23 cellular contexts compared by ENCODE assay signal in the genomic region with DNA sequence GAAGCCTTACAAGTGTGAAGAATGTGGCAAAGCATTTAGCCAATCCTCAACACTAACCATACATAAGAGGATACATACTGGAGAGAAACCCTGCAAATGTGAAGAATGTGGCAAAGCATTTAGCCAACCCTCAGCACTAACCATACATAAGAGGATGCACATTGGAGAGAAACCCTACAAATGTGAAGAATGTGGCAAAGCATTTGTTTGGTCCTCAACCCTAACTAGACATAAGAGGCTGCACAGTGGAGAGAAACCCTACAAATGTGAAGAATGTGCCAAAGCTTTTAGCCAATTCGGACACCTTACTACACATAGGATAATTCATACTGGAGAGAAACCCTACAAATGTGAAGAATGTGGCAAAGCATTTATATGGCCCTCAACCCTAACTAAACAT. TPM values are rescaled to one million over a fixed set of nuclear protein-coding genes. Genes with fewer than 3 reads are reported as not detected.
"Had no signal": no experiment of that assay in that cellular context is flagged by ENCODE, and none has a peak within 500 bp of the region (broad histone marks: within the 10 kb centered on the region; RNA-seq: fewer than 3 reads in every experiment).

No MANE protein-coding gene starts in this region.

- H3K9me3 ChIP-seq: SJSA1 had no signal

- H3K27ac ChIP-seq: SJSA1, SK-N-MC had no signal

- H3K4me3 ChIP-seq: MG63, SJSA1, SK-N-MC had no signal

- H3K36me3 ChIP-seq: SJSA1 had no signal

- DNase-seq: Karpas-422, KG1, MG63, NCI-H1092, NCI-H1105 treated with DMSO at 0.1 percent for 48 hours, NCI-H1417 treated with DMSO at 0.1 percent for 48 hours, NCI-H146, NCI-H1694 treated with DMSO at 0.1 percent for 48 hours, NCI-H1930, NCI-H2081, NCI-H2107, NCI-H2227 treated with DMSO at 0.1 percent for 48 hours, NCI-H446, NCI-H510A, NCI-H524 treated with DMSO at 0.1 percent for 48 hours, NCI-H69, NCI-H774, Right ventricle myocardium superior, RPMI8226, SIG-M5 had no signal

- H3K27me3 ChIP-seq: MG63, SJSA1 had no signal

- H3K4me1 ChIP-seq: SJSA1 had no signal

RNA-seq across cellular contexts. Expression of gene ZNF726, which starts 18.2 kb away (rescaled TPM):
- total RNA-seq: HT-29 had no signal
